In genomic region chr13:40432018-40432978, GRCh38 we compare ENCODE assay signal across 10 cellular contexts.
A peak's percentile ranks its signal among the peaks of the same experiment; 100 is the strongest.
DNase-seq lines count a peak whose midpoint lies in the region; ATAC-seq, FAIRE-seq and TF ChIP-seq lines count a peak whose summit lies in the region.
"Had no signal": no experiment of that assay in that cellular context is flagged by ENCODE, and none has a peak within 500 bp of the region (broad histone marks: within the 10 kb centered on the region; RNA-seq: fewer than 3 reads in every experiment).

No MANE protein-coding gene starts in this region.

- H3K9me1 ChIP-seq in endothelial cell of umbilical vein (replicated peaks; ENCODE audit: control insufficient read depth, extremely low read depth, insufficient read depth, low read length): no peaks in the 10 kb centered on the region

- no peak overlapping the region for H3K4me3 Mint-ChIP-seq in endothelial cell (ENCODE audit: unreplicated experiment)

- H3K9me3 ChIP-seq in endothelial cell of umbilical vein (replicated peaks; ENCODE audit: control insufficient read depth, insufficient read depth, low read length): no peaks in the 10 kb centered on the region
- H3K9me3 ChIP-seq in ovary: no peaks in the 10 kb centered on the region

- no peaks in the 10 kb centered on the region for H4K20me1 ChIP-seq in endothelial cell of umbilical vein (replicated peaks; ENCODE audit: control insufficient read depth, extremely low read depth, insufficient read depth, low read length)

- intact Hi-C loops in endothelial cell of umbilical vein (cut with micrococcal nuclease) (no loop called here), ovary (cut with DNase I) (no loop called here)

- dilution Hi-C loops in endothelial cell of umbilical vein (cut with MboI; ENCODE audit: extremely low pct_ligation_motif_present, low sequenced_read_pairs): no loop called here

- no peak for TF ChIP-seq CTCF in GM06990 (IDR thresholded peaks at IDR 0.05; ENCODE audit: insufficient read depth, low read length, poor library complexity, severe bottlenecking)
- no peak for TF ChIP-seq CTCF in endothelial cell of umbilical vein (IDR thresholded peaks at IDR 0.05; ENCODE audit: extremely low read depth in 1 of 2, insufficient read depth in 1 of 2, low read depth in 1 of 2, low read length in 2 of 2)
- no peak for TF ChIP-seq CTCF in endothelial cell (IDR thresholded peaks at IDR 0.05; ENCODE audit: unreplicated experiment)
- no peak for TF ChIP-seq CTCF in ovary (IDR thresholded peaks at IDR 0.05)

- POLR2A ChIA-PET in endothelial cell of umbilical vein (lab: Charles Lee): no interaction called here

- no TSS peak for BruUV-seq in endothelial cell of umbilical vein (replicated peaks; lab: Mats Ljungman, UMichigan)

- no peaks in the 10 kb centered on the region for H3K36me3 Mint-ChIP-seq in endothelial cell (ENCODE audit: low read depth, unreplicated experiment)

- no peak overlapping the region for H3K9ac ChIP-seq in endothelial cell of umbilical vein (replicated peaks; ENCODE audit: extremely low read depth, insufficient read depth, low read length)

- H3K36me3 ChIP-seq in GM06990 (ENCODE audit: control insufficient read depth, insufficient read depth, low read length): no peaks in the 10 kb centered on the region
- H3K36me3 ChIP-seq in endothelial cell of umbilical vein (ENCODE audit: control insufficient read depth in 2 of 2, extremely low read depth in 1 of 2, insufficient read depth in 2 of 2, low read length in 2 of 2): no peaks in the 10 kb centered on the region
- H3K36me3 ChIP-seq in ovary: no peaks in the 10 kb centered on the region

- no peak overlapping the region for H3K4me2 ChIP-seq in endothelial cell of umbilical vein (ENCODE audit: insufficient read depth, low read length)

- no peak for TF ChIP-seq EP300 in ovary (IDR thresholded peaks at IDR 0.05)

- no peak for TF ChIP-seq POLR2A in endothelial cell of umbilical vein (IDR thresholded peaks at IDR 0.05; ENCODE audit: low read depth, low read length)
- no peak for TF ChIP-seq POLR2A in ovary (IDR thresholded peaks at IDR 0.05)

- no peak overlapping the region for H3K27ac Mint-ChIP-seq in endothelial cell (ENCODE audit: unreplicated experiment)

- DNase-seq in GM06990 (ENCODE audit: extremely low read depth, insufficient read length) (peak; percentile 52), endothelial cell of umbilical vein (ENCODE audit: low read depth, low spot score) (no peak), endothelial cell (ENCODE audit: low spot score) (no peak), NOMO-1 treated with dmso at 0.1 percent for 144 hours (lab: John Stamatoyannopoulos, UW; ENCODE audit: unreplicated experiment) (no peak), AG20443 (ENCODE audit: low spot score) (no peak), ovary (no peak)

- H2AFZ ChIP-seq in endothelial cell of umbilical vein (ENCODE audit: low read depth, low read length): no peak overlapping the region

- no peaks in the 10 kb centered on the region for H3K9me3 Mint-ChIP-seq in endothelial cell (ENCODE audit: unreplicated experiment)

- H3K27ac ChIP-seq in endothelial cell of umbilical vein (ENCODE audit: insufficient read depth, low read depth, low read length) (no peak overlapping the region), ovary (peak overlapping the region in 1 of 2 donors; percentile 7)

- H3K4me1 Mint-ChIP-seq in endothelial cell (ENCODE audit: unreplicated experiment): no peaks in the 10 kb centered on the region

- 77 to 83% (median 78%) methylated on average over 5 of the region's 5 CpGs for WGBS in ovary, 3 donors

- no peaks in the 10 kb centered on the region for H3K79me2 ChIP-seq in endothelial cell of umbilical vein (ENCODE audit: control insufficient read depth, insufficient read depth, low read length)

- H3K27me3 Mint-ChIP-seq in endothelial cell (ENCODE audit: unreplicated experiment): no peaks in the 10 kb centered on the region

- peak; percentile 28 for FAIRE-seq in endothelial cell of umbilical vein (lab: Jason Lieb, UNC)
- FAIRE-seq: bronchial epithelial cell had no signal

- H3K27me3 ChIP-seq in GM06990 (replicated peaks; ENCODE audit: control insufficient read depth, insufficient read depth, low read length) (no peaks in the 10 kb centered on the region), endothelial cell of umbilical vein (ENCODE audit: control insufficient read depth in 2 of 2, insufficient read depth in 2 of 2, low read length in 2 of 2) (no peaks in the 10 kb centered on the region), ovary (no peaks in the 10 kb centered on the region)

- H3K4me1 ChIP-seq in endothelial cell of umbilical vein (ENCODE audit: control insufficient read depth, extremely low read depth, insufficient read depth, low read length): no peaks in the 10 kb centered on the region
- H3K4me1 ChIP-seq in ovary (ENCODE audit: insufficient read depth): no peaks in the 10 kb centered on the region

- H3K4me3 ChIP-seq in GM06990 (replicated peaks; ENCODE audit: low read depth, low read length) (no peak overlapping the region), endothelial cell of umbilical vein (replicated peaks in 1 of 3; ENCODE audit: insufficient read depth in 1 of 3, low read depth in 1 of 3, low read length in 3 of 3) (no peak overlapping the region), ovary (no peak overlapping the region)

- peak; percentile 57 for ATAC-seq in GM19351 (IDR thresholded peaks at IDR 0.05; ENCODE audit: unreplicated experiment)
- ATAC-seq in HG03135 (IDR thresholded peaks at IDR 0.05; ENCODE audit: unreplicated experiment): peak; percentile 72
- ATAC-seq: SK-N-SH treated with all-trans-retinoic acid at 6 μM for 48 hours had no signal

- CTCF ChIA-PET in endothelial cell of umbilical vein (lab: Charles Lee): interaction anchor here (1.2 to 1.4 kb wide), 2 partner anchors 10 to 490 kb away, joined by 3 to 4 read pairs; no protein-coding TSS in a partner anchor

TF ChIP-seq in endothelial cell of umbilical vein, 7 proteins besides CTCF, POLR2A, EP300 and RAD21:
- TF ChIP-seq POLR2AphosphoS5 (IDR thresholded peaks at IDR 0.05; ENCODE audit: insufficient read depth, low read depth, low read length) (no peak), JUN (IDR thresholded peaks at IDR 0.05; ENCODE audit: borderline replicate concordance, insufficient read depth, insufficient read length, low read depth) (no peak), FOS (IDR thresholded peaks at IDR 0.05; ENCODE audit: borderline replicate concordance, insufficient read depth, low read length) (no peak), EZH2 (IDR thresholded peaks at IDR 0.05; ENCODE audit: borderline replicate concordance, low read depth, low read length, severe bottlenecking) (no peak), MAX (IDR thresholded peaks at IDR 0.05; ENCODE audit: insufficient read depth, insufficient read length) (no peak), MYC (IDR thresholded peaks at IDR 0.05; ENCODE audit: low read depth, low read length) (no peak), GATA2 (IDR thresholded peaks at IDR 0.05; ENCODE audit: insufficient read depth, insufficient read length, low read depth, low read length) (no peak)
